In genomic region chr4:76272582-76272981, GRCh38 we compare ENCODE assay signal across 1 cellular context.
A peak's percentile ranks its signal among the peaks of the same experiment; 100 is the strongest.
TF ChIP-seq lines count a peak whose summit lies in the region.

No MANE protein-coding gene starts in this region.

TF ChIP-seq in HepG2, 621 proteins besides CTCF, POLR2A, EP300 and RAD21:
- no peak for TF ChIP-seq JUND (CRISPR knock-in tag; IDR thresholded peaks at IDR 0.05)
- TF ChIP-seq NR2C2 (CRISPR knock-in tag; IDR thresholded peaks at IDR 0.05; ENCODE audit: borderline replicate concordance): 0 out of 2 replicates have a peak, but pooled peaks have one; percentile 30
- no peak for TF ChIP-seq ZBTB8A (CRISPR knock-in tag; IDR thresholded peaks at IDR 0.05; ENCODE audit: borderline replicate concordance, low read depth)
- no peak for TF ChIP-seq NFE2L2 (IDR thresholded peaks at IDR 0.05; ENCODE audit: low read length)
- no peak for TF ChIP-seq SRF (IDR thresholded peaks at IDR 0.05; ENCODE audit: low read depth, low read length)
- TF ChIP-seq ZNF24 (IDR thresholded peaks at IDR 0.05): no peak
- 0 out of 2 replicates have a peak, but pooled peaks have one; percentile 9 for TF ChIP-seq MIER3 (CRISPR knock-in tag; IDR thresholded peaks at IDR 0.05; ENCODE audit: borderline replicate concordance)
- TF ChIP-seq CEBPB (IDR thresholded peaks at IDR 0.05; ENCODE audit: borderline replicate concordance, low read depth, low read length): 0 out of 2 replicates have a peak, but pooled peaks have one; percentile 42
- TF ChIP-seq CBFB (CRISPR knock-in tag; IDR thresholded peaks at IDR 0.05): no peak
- TF ChIP-seq PRDM4 (CRISPR knock-in tag; IDR thresholded peaks at IDR 0.05; ENCODE audit: borderline replicate concordance): no peak
- TF ChIP-seq PHF21A (CRISPR knock-in tag; IDR thresholded peaks at IDR 0.05): no peak
- TF ChIP-seq ZSCAN29 (CRISPR knock-in tag; conservative IDR thresholded peaks at IDR 0.05): no peak
- TF ChIP-seq ZNF761 (CRISPR knock-in tag; conservative IDR thresholded peaks at IDR 0.05): no peak
- TF ChIP-seq TBP (CRISPR knock-in tag; IDR thresholded peaks at IDR 0.05): no peak
- no peak for TF ChIP-seq ZBTB38 (CRISPR knock-in tag; IDR thresholded peaks at IDR 0.05)
- TF ChIP-seq ZNF776 (CRISPR knock-in tag; IDR thresholded peaks at IDR 0.05): no peak
- no peak for TF ChIP-seq KDM1A (CRISPR knock-in tag; IDR thresholded peaks at IDR 0.05)
